Comparison of ENCODE assay signal across 21 cellular contexts in the genomic region with DNA sequence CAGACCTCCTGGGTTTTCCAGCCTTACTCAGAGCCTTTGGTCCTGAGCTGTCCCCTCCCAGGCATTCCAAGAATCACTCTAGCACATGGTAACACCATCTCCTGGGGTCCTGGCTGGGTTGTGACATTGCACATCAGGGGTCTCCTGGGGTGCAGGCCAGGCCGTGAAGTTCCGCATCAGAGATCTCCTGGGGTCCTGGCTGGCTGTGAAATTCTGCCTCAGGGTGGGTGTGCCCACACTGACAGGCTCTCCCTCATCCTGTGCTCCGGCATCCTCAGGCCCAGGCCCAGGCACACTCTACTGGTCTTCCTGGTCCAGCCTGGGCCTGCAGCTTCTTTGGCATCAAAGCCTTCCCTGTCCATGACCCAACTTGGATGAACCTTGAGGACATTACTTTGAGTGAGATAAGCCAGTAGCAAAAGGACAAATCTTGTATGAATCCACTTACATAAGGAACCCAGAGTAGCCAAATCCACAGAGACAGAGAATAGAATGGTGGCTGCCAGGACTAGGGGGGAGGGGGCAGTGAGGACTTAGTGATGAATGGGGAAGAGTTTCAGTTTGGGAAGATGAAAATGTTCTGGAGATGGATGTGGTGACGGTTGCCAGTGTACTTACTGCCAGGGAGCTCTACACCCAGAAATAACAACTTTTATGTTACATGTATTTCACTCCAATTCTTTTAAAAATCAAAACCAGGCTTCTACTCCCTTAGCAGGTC. TPM values are rescaled to one million over a fixed set of nuclear protein-coding genes. Genes with fewer than 3 reads are reported as not detected.
DNase-seq lines count a peak whose midpoint lies in the region; ATAC-seq and TF ChIP-seq lines count a peak whose summit lies in the region.
"Had no signal": no experiment of that assay in that cellular context is flagged by ENCODE, and none has a peak within 500 bp of the region (broad histone marks: within the 10 kb centered on the region; RNA-seq: fewer than 3 reads in every experiment).

No MANE protein-coding gene starts in this region.

- H3K4me3 ChIP-seq in naive thymus-derived CD4-positive, alpha-beta T cell (ENCODE audit: low read length), result no peak overlapping the region
- H3K4me3 ChIP-seq: GM23248 had no signal

- H3K27ac ChIP-seq in naive thymus-derived CD4-positive, alpha-beta T cell (ENCODE audit: low read depth, low read length), result no peak overlapping the region
- peak overlapping the region; percentile 93 for H3K27ac ChIP-seq in temporal lobe (ENCODE audit: low read depth, low read length)
- H3K27ac ChIP-seq: GM23248 had no signal

- H3K27me3 ChIP-seq in naive thymus-derived CD4-positive, alpha-beta T cell (ENCODE audit: control insufficient read depth in 2 of 2, insufficient read depth in 2 of 2, low read length in 2 of 2), result no peaks in the 10 kb centered on the region

- intact Hi-C loops in naive thymus-derived CD4-positive, alpha-beta T cell (cut with micrococcal nuclease), result no loop called here

- no peak overlapping the region for H3K4me3 Mint-ChIP-seq in activated T-cell treated with anti-CD3 and anti-CD28 coated beads, Interleukin-2, amount 50 U/mL, for 4 hours
- H3K4me3 Mint-ChIP-seq in WTC11, result no peak overlapping the region
- no peak overlapping the region for H3K4me3 Mint-ChIP-seq in naive thymus-derived CD4-positive, alpha-beta T cell
- H3K4me3 Mint-ChIP-seq: CD14-positive monocyte, nephron had no signal

- peak; percentile 1 for DNase-seq in activated T-cell treated with anti-CD3 and anti-CD28 coated beads, Interleukin-2, amount 50 U/mL, for 4 hours
- DNase-seq in activated T-cell treated with anti-CD3 and anti-CD28 coated beads, Interleukin-2, amount 50 U/mL, for 48 hours, result no peak
- DNase-seq in WTC11 (ENCODE audit: low spot score), result peak; percentile 1
- peak in 1 of 9 donors; percentile 19 for DNase-seq in naive thymus-derived CD4-positive, alpha-beta T cell
- DNase-seq in stimulated activated naive CD4-positive, alpha-beta T cell (lab: John Stamatoyannopoulos, UW), result no peak
- DNase-seq in activated naive CD4-positive, alpha-beta T cell treated with Interleukin-2 at 50 U/mL for 16 hours, result no peak
- DNase-seq: activated CD4-positive, alpha-beta T cell treated with anti-CD3 and anti-CD28 coated beads for 4 hours; activated naive CD4-positive, alpha-beta T cell treated with anti-CD3 and anti-CD28 coated beads, Interleukin-2, amount 50 U/mL, for 16 hours; activated T-cell treated with anti-CD3 and anti-CD28 coated beads for 4 hours; GM23248; MM.1S; NCI-H1436 treated with DMSO at 0.1 percent for 48 hours; small intestine; stimulated activated CD4-positive, alpha-beta T cell treated with anti-CD3 and anti-CD28 coated beads, Interleukin-2, amount 100 ng/mL, for 48 hours; SW 1271 had no signal

- H3K36me3 ChIP-seq in naive thymus-derived CD4-positive, alpha-beta T cell (ENCODE audit: control insufficient read depth in 2 of 3, insufficient read depth in 3 of 3, low read length in 3 of 3), result no peaks in the 10 kb centered on the region

- ATAC-seq in activated T-cell treated with anti-CD3 and anti-CD28 coated beads, Interleukin-2, amount 50 U/mL, for 4 hours, result no peak
- ATAC-seq in WTC11, result no peak
- ATAC-seq in naive thymus-derived CD4-positive, alpha-beta T cell, result no peak
- no peak for ATAC-seq in HG02870 (IDR thresholded peaks at IDR 0.05; ENCODE audit: unreplicated experiment)
- ATAC-seq: left colon, Right ventricle myocardium inferior had no signal

- H3K9me3 ChIP-seq in naive thymus-derived CD4-positive, alpha-beta T cell (ENCODE audit: control insufficient read depth in 2 of 3, low read length in 3 of 3), result no peaks in the 10 kb centered on the region

- TF ChIP-seq CTCF in WTC11 (IDR thresholded peaks at IDR 0.05), result no peak

- POLR2A ChIA-PET in WTC11 (lab: Charles Lee), result no interaction called here
- POLR2A ChIA-PET in naive thymus-derived CD4-positive, alpha-beta T cell (lab: Charles Lee), result interaction anchor here (0.6 to 0.9 kb wide), 3 partner anchors 11 to 77 kb away, joined by 3 to 4 read pairs (median 3); no protein-coding TSS in a partner anchor

- H3K36me3 Mint-ChIP-seq in activated T-cell treated with anti-CD3 and anti-CD28 coated beads, Interleukin-2, amount 50 U/mL, for 4 hours (ENCODE audit: insufficient read depth), result no peaks in the 10 kb centered on the region
- no peaks in the 10 kb centered on the region for H3K36me3 Mint-ChIP-seq in WTC11
- peaks cover 0 to 2% (median 0%) of the 10 kb centered on the region in 5 donors for H3K36me3 Mint-ChIP-seq in naive thymus-derived CD4-positive, alpha-beta T cell
- H3K36me3 Mint-ChIP-seq: CD14-positive monocyte had no signal

- CTCF ChIA-PET in WTC11 (lab: Charles Lee), result interaction anchor here (1.0 to 1.6 kb wide), 3 partner anchors 22 to 158 kb away, joined by 3 read pairs; no protein-coding TSS in a partner anchor
- CTCF ChIA-PET in naive thymus-derived CD4-positive, alpha-beta T cell (lab: Charles Lee), result no interaction called here

- no peak overlapping the region for H3K27ac Mint-ChIP-seq in WTC11
- H3K27ac Mint-ChIP-seq in naive thymus-derived CD4-positive, alpha-beta T cell, result peak overlapping the region in 5 of 9 donors; percentile 2 to 27 (median 17)

- no peaks in the 10 kb centered on the region for H3K27me3 Mint-ChIP-seq in activated T-cell treated with anti-CD3 and anti-CD28 coated beads, Interleukin-2, amount 50 U/mL, for 4 hours (ENCODE audit: low read depth)
- no peaks in the 10 kb centered on the region; the same call in 1 of the 2 replicates for H3K27me3 Mint-ChIP-seq in WTC11 (ENCODE audit: low read depth)
- H3K27me3 Mint-ChIP-seq in naive thymus-derived CD4-positive, alpha-beta T cell, result peaks cover 0 to 7% (median 0%) of the 10 kb centered on the region in 5 donors

- H3K4me1 Mint-ChIP-seq in activated T-cell treated with anti-CD3 and anti-CD28 coated beads, Interleukin-2, amount 50 U/mL, for 4 hours (ENCODE audit: low read depth), result peaks cover 13% of the 10 kb centered on the region
- peaks cover 16% of the 10 kb centered on the region for H3K4me1 Mint-ChIP-seq in WTC11
- peaks cover 17 to 46% (median 32%) of the 10 kb centered on the region in 7 donors for H3K4me1 Mint-ChIP-seq in naive thymus-derived CD4-positive, alpha-beta T cell

- H3K4me1 ChIP-seq in naive thymus-derived CD4-positive, alpha-beta T cell (ENCODE audit: control insufficient read depth in 2 of 2, insufficient read depth in 2 of 2, low read length in 2 of 2), result peaks cover 0 to 5% of the 10 kb centered on the region in 2 donors

- no peaks in the 10 kb centered on the region for H3K9me3 Mint-ChIP-seq in activated T-cell treated with anti-CD3 and anti-CD28 coated beads, Interleukin-2, amount 50 U/mL, for 4 hours
- no peaks in the 10 kb centered on the region for H3K9me3 Mint-ChIP-seq in WTC11
- no peaks in the 10 kb centered on the region for H3K9me3 Mint-ChIP-seq in naive thymus-derived CD4-positive, alpha-beta T cell
- H3K9me3 Mint-ChIP-seq: nephron had no signal

TF ChIP-seq in WTC11, 78 proteins besides CTCF, POLR2A, EP300 and RAD21:
- TF ChIP-seq, protein P1, sequence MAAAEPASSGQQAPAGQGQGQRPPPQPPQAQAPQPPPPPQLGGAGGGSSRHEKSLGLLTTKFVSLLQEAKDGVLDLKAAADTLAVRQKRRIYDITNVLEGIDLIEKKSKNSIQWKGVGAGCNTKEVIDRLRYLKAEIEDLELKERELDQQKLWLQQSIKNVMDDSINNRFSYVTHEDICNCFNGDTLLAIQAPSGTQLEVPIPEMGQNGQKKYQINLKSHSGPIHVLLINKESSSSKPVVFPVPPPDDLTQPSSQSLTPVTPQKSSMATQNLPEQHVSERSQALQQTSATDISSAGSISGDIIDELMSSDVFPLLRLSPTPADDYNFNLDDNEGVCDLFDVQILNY (CRISPR knock-in tag; IDR thresholded peaks at IDR 0.05), result no peak
- TF ChIP-seq, protein P2, sequence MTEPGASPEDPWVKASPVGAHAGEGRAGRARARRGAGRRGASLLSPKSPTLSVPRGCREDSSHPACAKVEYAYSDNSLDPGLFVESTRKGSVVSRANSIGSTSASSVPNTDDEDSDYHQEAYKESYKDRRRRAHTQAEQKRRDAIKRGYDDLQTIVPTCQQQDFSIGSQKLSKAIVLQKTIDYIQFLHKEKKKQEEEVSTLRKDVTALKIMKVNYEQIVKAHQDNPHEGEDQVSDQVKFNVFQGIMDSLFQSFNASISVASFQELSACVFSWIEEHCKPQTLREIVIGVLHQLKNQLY (CRISPR knock-in tag; IDR thresholded peaks at IDR 0.05), result no peak
- no peak for TF ChIP-seq TCF7 (CRISPR knock-in tag; IDR thresholded peaks at IDR 0.05; ENCODE audit: low read depth)
TF ChIP-seq in WTC11: peak in this region for 0.

RNA-seq across cellular contexts. Expression of gene KLF13, which starts 49.1 kb away (rescaled TPM):
- 10 to 100 TPM; 75.0 to 82.8 (median 81.8) TPM for total RNA-seq in activated T-cell treated with anti-CD3 and anti-CD28 coated beads, Interleukin-2, amount 50 U/mL, for 4 hours
- total RNA-seq in WTC11 (2021) (36.9 to 38.1 TPM (median 37.2 TPM) in 3 replicates), temporal lobe (27.8 TPM)
- total RNA-seq in naive thymus-derived CD4-positive, alpha-beta T cell, result 100 to 1,000 TPM; 175 to 256 (median 199) TPM
- polyA plus RNA-seq in naive thymus-derived CD4-positive, alpha-beta T cell, result 10 to 100 TPM; 42.4 to 53.7 TPM

Comparison
In these comparisons a context has a peak if more than half of its experiments do, and no peak if none do; other contexts are left out.
1. DNase-seq: peak in activated T-cell treated with anti-CD3 and anti-CD28 coated beads, Interleukin-2, amount 50 U/mL, for 4 hours (single experiment) and WTC11 (single experiment); none in activated T-cell treated with anti-CD3 and anti-CD28 coated beads, Interleukin-2, amount 50 U/mL, for 48 hours (0 of 2), stimulated activated naive CD4-positive, alpha-beta T cell (0 of 6) and activated naive CD4-positive, alpha-beta T cell treated with Interleukin-2 at 50 U/mL for 16 hours (single experiment).